In genomic region chr20:8292793-8293192, GRCh38 we compare ENCODE assay signal across 31 cellular contexts.
"Had no signal": no experiment of that assay in that cellular context is flagged by ENCODE, and none has a peak within 500 bp of the region (broad histone marks: within the 10 kb centered on the region; RNA-seq: fewer than 3 reads in every experiment).

No MANE protein-coding gene starts in this region.

- H3K4me1 Mint-ChIP-seq: naive B cell; neural crest cell; stimulated activated naive B cell treated with anti-CD40 and anti-IgM and Interleukin-4, amounts not matched to agents 10 μg/mL and 1 μg/mL and 100 μg/mL, for 72 hours had no signal

- H3K36me3 ChIP-seq: left lung, lower lobe of right lung, pancreas, prostate gland, sigmoid colon, spleen, stomach, thyroid gland, transverse colon, upper lobe of left lung, vagina had no signal

- H3K4me1 ChIP-seq: left lung, lower lobe of right lung, prostate gland, spleen, testis, thyroid gland, transverse colon, upper lobe of left lung had no signal

- H3K27me3 Mint-ChIP-seq: naive B cell; stimulated activated naive B cell treated with anti-CD40 and anti-IgM and Interleukin-4, amounts not matched to agents 10 μg/mL and 1 μg/mL and 100 μg/mL, for 72 hours had no signal

- H3K4me3 Mint-ChIP-seq: mesothelial cell of epicardium; naive B cell; nephron; neural crest cell; stimulated activated naive B cell treated with anti-CD40 and anti-IgM and Interleukin-4, amounts not matched to agents 10 μg/mL and 1 μg/mL and 100 μg/mL, for 72 hours had no signal

- FAIRE-seq: islet of Langerhans, kidney, pancreas, small intestine had no signal

- H3K4me3 ChIP-seq: left lung, lower lobe of right lung, pancreas, prostate gland, sigmoid colon, spleen, stomach, testis, thyroid gland, transverse colon, upper lobe of left lung, vagina had no signal

- H3K27ac ChIP-seq: left lung, lower lobe of right lung, pancreas, prostate gland, sigmoid colon, spleen, stomach, testis, thyroid gland, transverse colon, upper lobe of left lung, vagina had no signal

- DNase-seq: hippocampal formation; kidney; left colon; left lung; lower lobe of right lung; mammary epithelial cell; mesenchymal stem cell; naive B cell; nucleus accumbens; pancreas; posterior cingulate gyrus; retina; right cardiac atrium; sigmoid colon; small intestine; spleen; stimulated activated CD4-positive, alpha-beta T cell treated with anti-CD3 and anti-CD28 coated beads, Interleukin-4, amount 100 ng/mL, for 4 hours; stimulated activated CD8-positive, alpha-beta memory T cell treated with anti-CD3 and anti-CD28 coated beads, Interleukin-4, amount 100 ng/mL, for 48 hours; stimulated activated naive B cell treated with anti-CD40 and anti-IgM and Interleukin-4, amounts not matched to agents 10 μg/mL and 1 μg/mL and 100 μg/mL, for 72 hours; stimulated activated naive CD8-positive, alpha-beta T cell treated with anti-CD3 and anti-CD28 coated beads, Interleukin-15, Interleukin-2, amounts not matched to agents 100 U/mL and 50 U/mL, for 24 hours; stomach; testis; thyroid gland; transverse colon; upper lobe of left lung had no signal

- H3K9me3 Mint-ChIP-seq: mesothelial cell of epicardium; naive B cell; nephron; neural crest cell; stimulated activated naive B cell treated with anti-CD40 and anti-IgM and Interleukin-4, amounts not matched to agents 10 μg/mL and 1 μg/mL and 100 μg/mL, for 72 hours had no signal

- H3K36me3 Mint-ChIP-seq: mesothelial cell of epicardium; naive B cell; stimulated activated naive B cell treated with anti-CD40 and anti-IgM and Interleukin-4, amounts not matched to agents 10 μg/mL and 1 μg/mL and 100 μg/mL, for 72 hours had no signal

- H3K9me3 ChIP-seq: left lung, lower lobe of right lung, pancreas, prostate gland, sigmoid colon, spleen, stomach, testis, thyroid gland, transverse colon, upper lobe of left lung, vagina had no signal

- ATAC-seq: left colon; left lung; lower lobe of right lung; pancreas; right cardiac atrium; stimulated activated naive B cell treated with anti-CD40 and anti-IgM and Interleukin-4, amounts not matched to agents 10 μg/mL and 1 μg/mL and 100 μg/mL, for 72 hours; stimulated activated naive CD8-positive, alpha-beta T cell treated with anti-CD3 and anti-CD28 coated beads, Interleukin-15, Interleukin-2, amounts not matched to agents 100 U/mL and 50 U/mL, for 24 hours had no signal

- H3K27ac Mint-ChIP-seq: mesothelial cell of epicardium; naive B cell; stimulated activated naive B cell treated with anti-CD40 and anti-IgM and Interleukin-4, amounts not matched to agents 10 μg/mL and 1 μg/mL and 100 μg/mL, for 72 hours had no signal

- H3K27me3 ChIP-seq: left lung, pancreas, sigmoid colon, spleen, stomach, testis, thyroid gland, transverse colon, upper lobe of left lung, vagina had no signal
